ENCODE assay signal across 1 cellular context in the genomic region with DNA sequence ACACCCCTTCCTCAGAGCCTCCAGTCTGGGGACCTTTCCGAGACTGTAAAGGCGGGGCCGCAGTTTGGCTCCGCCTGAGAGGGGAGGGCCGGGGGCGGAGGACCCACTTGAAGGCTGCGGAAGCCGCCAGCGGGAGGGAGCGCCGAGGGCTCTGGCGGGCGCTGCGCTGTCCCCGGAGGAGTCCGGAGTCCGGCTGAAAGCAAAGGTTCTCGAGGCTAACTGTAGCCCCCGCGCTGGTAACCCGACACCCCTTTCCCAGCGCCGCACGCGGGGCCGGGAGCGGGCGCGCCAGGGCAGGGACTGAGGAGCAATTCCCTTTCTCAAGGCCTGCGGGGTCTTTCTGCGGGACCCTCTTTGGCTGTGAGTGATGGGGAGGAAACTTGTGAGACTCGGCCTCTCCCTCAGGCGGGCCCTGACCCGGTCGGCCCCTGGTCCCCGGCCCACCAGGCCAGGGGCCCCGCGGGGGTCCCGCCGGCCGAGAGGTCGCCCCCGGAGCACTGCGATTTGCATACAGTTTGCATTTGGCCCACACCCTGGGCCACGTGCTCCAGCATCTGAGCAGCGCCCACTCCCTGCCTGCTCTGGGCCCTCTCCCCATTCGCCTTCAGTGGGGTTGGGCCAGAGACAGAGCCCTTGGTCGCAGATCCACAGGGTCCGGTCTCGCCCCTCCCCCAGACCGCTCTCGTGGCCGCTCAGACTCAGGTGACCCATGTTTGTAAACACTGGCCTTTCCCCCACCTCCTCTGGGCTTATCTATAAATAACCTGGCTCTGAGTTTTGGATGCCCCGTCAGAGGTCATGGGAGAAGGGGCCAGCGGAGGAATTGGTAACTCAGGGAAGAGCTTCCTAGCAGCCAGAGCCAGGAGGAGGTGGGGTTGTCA.
A peak's percentile ranks its signal among the peaks of the same experiment; 100 is the strongest.
TF ChIP-seq lines count a peak whose summit lies in the region.

No MANE protein-coding gene starts in this region.

TF ChIP-seq in HepG2, 621 proteins besides CTCF, POLR2A, EP300 and RAD21 (continued from another document and continues in another):
- no peak for TF ChIP-seq SSRP1 (CRISPR knock-in tag; IDR thresholded peaks at IDR 0.05)
- TF ChIP-seq ZNF543 (CRISPR knock-in tag; IDR thresholded peaks at IDR 0.05), result peak; percentile 58; the same call in 1 of the 2 replicates
- TF ChIP-seq, protein P1, sequence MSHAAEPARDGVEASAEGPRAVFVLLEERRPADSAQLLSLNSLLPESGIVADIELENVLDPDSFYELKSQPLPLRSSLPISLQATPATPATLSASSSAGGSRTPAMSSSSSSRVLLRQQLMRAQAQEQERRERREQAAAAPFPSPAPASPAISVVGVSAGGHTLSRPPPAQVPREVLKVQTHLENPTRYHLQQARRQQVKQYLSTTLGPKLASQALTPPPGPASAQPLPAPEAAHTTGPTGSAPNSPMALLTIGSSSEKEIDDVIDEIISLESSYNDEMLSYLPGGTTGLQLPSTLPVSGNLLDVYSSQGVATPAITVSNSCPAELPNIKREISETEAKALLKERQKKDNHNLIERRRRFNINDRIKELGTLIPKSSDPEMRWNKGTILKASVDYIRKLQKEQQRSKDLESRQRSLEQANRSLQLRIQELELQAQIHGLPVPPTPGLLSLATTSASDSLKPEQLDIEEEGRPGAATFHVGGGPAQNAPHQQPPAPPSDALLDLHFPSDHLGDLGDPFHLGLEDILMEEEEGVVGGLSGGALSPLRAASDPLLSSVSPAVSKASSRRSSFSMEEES (CRISPR knock-in tag; IDR thresholded peaks at IDR 0.05), result peak; percentile 61
- TF ChIP-seq TBX3 (IDR thresholded peaks at IDR 0.05; ENCODE audit: borderline replicate concordance), result no peak
- TF ChIP-seq ISX (CRISPR knock-in tag; conservative IDR thresholded peaks at IDR 0.05), result no peak
- no peak; the same call in 1 of the 2 replicates for TF ChIP-seq ZNF274 (CRISPR knock-in tag; IDR thresholded peaks at IDR 0.05)
- peak; percentile 26; the same call in 1 of the 2 replicates for TF ChIP-seq ZBTB20 (CRISPR knock-in tag; IDR thresholded peaks at IDR 0.05; ENCODE audit: borderline replicate concordance, low read depth)
- no peak for TF ChIP-seq ZNF781 (CRISPR knock-in tag; IDR thresholded peaks at IDR 0.05; ENCODE audit: borderline replicate concordance, not compliant biosample characterization)
- TF ChIP-seq, protein P2, sequence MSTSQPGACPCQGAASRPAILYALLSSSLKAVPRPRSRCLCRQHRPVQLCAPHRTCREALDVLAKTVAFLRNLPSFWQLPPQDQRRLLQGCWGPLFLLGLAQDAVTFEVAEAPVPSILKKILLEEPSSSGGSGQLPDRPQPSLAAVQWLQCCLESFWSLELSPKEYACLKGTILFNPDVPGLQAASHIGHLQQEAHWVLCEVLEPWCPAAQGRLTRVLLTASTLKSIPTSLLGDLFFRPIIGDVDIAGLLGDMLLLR (CRISPR knock-in tag; IDR thresholded peaks at IDR 0.05), result no peak
- TF ChIP-seq HOXA7 (CRISPR knock-in tag; IDR thresholded peaks at IDR 0.05), result no peak
- no peak for TF ChIP-seq PRMT3 (CRISPR knock-in tag; IDR thresholded peaks at IDR 0.05; ENCODE audit: borderline replicate concordance, low read depth)
- 0 out of 2 replicates have a peak, but pooled peaks have one; percentile 24 for TF ChIP-seq ZNF292 (CRISPR knock-in tag; IDR thresholded peaks at IDR 0.05; ENCODE audit: borderline replicate concordance, low read depth)
- no peak for TF ChIP-seq MTA1 (CRISPR knock-in tag; IDR thresholded peaks at IDR 0.05; ENCODE audit: borderline replicate concordance)
- no peak for TF ChIP-seq RFX5 (IDR thresholded peaks at IDR 0.05; ENCODE audit: low read depth, low read length)
- TF ChIP-seq SOX13 (IDR thresholded peaks at IDR 0.05), result no peak
- TF ChIP-seq SOX13 (CRISPR knock-in tag; conservative IDR thresholded peaks at IDR 0.05 in 1 of 2, IDR thresholded peaks at IDR 0.05 in 1 of 2), result no peak
- TF ChIP-seq KLF16 (CRISPR knock-in tag; IDR thresholded peaks at IDR 0.05), result no peak
- TF ChIP-seq YEATS2 (CRISPR knock-in tag; IDR thresholded peaks at IDR 0.05; ENCODE audit: borderline replicate concordance), result no peak
- TF ChIP-seq NFE2 (CRISPR knock-in tag; IDR thresholded peaks at IDR 0.05), result no peak
- TF ChIP-seq SP1 (IDR thresholded peaks at IDR 0.05), result no peak
- no peak; the same call in none of the 2 replicates for TF ChIP-seq SP1 (CRISPR knock-in tag; IDR thresholded peaks at IDR 0.05)
- TF ChIP-seq, protein P3, sequence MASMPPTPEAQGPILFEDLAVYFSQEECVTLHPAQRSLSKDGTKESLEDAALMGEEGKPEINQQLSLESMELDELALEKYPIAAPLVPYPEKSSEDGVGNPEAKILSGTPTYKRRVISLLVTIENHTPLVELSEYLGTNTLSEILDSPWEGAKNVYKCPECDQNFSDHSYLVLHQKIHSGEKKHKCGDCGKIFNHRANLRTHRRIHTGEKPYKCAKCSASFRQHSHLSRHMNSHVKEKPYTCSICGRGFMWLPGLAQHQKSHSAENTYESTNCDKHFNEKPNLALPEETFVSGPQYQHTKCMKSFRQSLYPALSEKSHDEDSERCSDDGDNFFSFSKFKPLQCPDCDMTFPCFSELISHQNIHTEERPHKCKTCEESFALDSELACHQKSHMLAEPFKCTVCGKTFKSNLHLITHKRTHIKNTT (CRISPR knock-in tag; IDR thresholded peaks at IDR 0.05), result no peak
- TF ChIP-seq, protein P4, sequence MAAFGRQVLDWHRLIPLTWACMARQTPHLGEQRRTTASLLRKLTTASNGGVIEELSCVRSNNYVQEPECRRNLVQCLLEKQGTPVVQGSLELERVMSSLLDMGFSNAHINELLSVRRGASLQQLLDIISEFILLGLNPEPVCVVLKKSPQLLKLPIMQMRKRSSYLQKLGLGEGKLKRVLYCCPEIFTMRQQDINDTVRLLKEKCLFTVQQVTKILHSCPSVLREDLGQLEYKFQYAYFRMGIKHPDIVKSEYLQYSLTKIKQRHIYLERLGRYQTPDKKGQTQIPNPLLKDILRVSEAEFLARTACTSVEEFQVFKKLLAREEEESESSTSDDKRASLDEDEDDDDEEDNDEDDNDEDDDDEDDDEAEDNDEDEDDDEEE (CRISPR knock-in tag; IDR thresholded peaks at IDR 0.05), result no peak
- no peak for TF ChIP-seq ZNF251 (CRISPR knock-in tag; IDR thresholded peaks at IDR 0.05)
- no peak for TF ChIP-seq CREM (IDR thresholded peaks at IDR 0.05)
- no peak for TF ChIP-seq CREM (CRISPR knock-in tag; IDR thresholded peaks at IDR 0.05)
- TF ChIP-seq, protein P5, sequence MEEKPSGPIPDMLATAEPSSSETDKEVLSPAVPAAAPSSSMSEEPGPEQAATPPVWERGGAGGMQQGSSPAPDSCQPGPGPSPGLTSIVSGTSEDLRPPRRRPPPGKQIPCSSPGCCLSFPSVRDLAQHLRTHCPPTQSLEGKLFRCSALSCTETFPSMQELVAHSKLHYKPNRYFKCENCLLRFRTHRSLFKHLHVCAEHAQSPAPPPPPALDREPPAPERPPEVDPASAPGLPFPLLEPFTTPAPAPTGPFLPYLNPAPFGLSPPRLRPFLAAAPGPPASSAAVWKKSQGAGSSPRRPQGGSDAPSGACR (CRISPR knock-in tag; IDR thresholded peaks at IDR 0.05), result no peak
- TF ChIP-seq ZNF496 (CRISPR knock-in tag; IDR thresholded peaks at IDR 0.05; ENCODE audit: insufficient replicate concordance), result no peak
- no peak for TF ChIP-seq SP140L (CRISPR knock-in tag; IDR thresholded peaks at IDR 0.05; ENCODE audit: borderline replicate concordance)
- no peak for TF ChIP-seq ZFAT (CRISPR knock-in tag; conservative IDR thresholded peaks at IDR 0.05)
- TF ChIP-seq, protein P6, sequence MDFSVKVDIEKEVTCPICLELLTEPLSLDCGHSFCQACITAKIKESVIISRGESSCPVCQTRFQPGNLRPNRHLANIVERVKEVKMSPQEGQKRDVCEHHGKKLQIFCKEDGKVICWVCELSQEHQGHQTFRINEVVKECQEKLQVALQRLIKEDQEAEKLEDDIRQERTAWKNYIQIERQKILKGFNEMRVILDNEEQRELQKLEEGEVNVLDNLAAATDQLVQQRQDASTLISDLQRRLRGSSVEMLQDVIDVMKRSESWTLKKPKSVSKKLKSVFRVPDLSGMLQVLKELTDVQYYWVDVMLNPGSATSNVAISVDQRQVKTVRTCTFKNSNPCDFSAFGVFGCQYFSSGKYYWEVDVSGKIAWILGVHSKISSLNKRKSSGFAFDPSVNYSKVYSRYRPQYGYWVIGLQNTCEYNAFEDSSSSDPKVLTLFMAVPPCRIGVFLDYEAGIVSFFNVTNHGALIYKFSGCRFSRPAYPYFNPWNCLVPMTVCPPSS (IDR thresholded peaks at IDR 0.05), result no peak
- 0 out of 2 replicates have a peak, but pooled peaks have one; percentile 16 for TF ChIP-seq ZNF629 (CRISPR knock-in tag; conservative IDR thresholded peaks at IDR 0.05)
- peak; percentile 44; the same call in 1 of the 2 replicates for TF ChIP-seq ZNF777 (CRISPR knock-in tag; IDR thresholded peaks at IDR 0.05)
- no peak for TF ChIP-seq SRF (IDR thresholded peaks at IDR 0.05; ENCODE audit: low read depth, low read length)
- TF ChIP-seq KLF9 (CRISPR knock-in tag; IDR thresholded peaks at IDR 0.05; ENCODE audit: low read depth), result no peak
- TF ChIP-seq MED1 (CRISPR knock-in tag; IDR thresholded peaks at IDR 0.05), result peak; percentile 45; the same call in 1 of the 2 replicates
- TF ChIP-seq, protein P7, sequence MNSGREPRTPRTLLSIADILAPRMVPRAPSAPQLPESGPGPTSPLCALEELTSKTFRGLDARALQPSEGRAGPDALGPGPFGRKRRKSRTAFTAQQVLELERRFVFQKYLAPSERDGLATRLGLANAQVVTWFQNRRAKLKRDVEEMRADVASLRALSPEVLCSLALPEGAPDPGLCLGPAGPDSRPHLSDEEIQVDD (CRISPR knock-in tag; IDR thresholded peaks at IDR 0.05; ENCODE audit: borderline replicate concordance), result no peak
- peak; percentile 70; the same call in 1 of the 2 replicates for TF ChIP-seq ZNF670 (CRISPR knock-in tag; IDR thresholded peaks at IDR 0.05; ENCODE audit: borderline replicate concordance)
- no peak for TF ChIP-seq ZNF317 (CRISPR knock-in tag; IDR thresholded peaks at IDR 0.05)
- TF ChIP-seq RCOR2 (CRISPR knock-in tag; IDR thresholded peaks at IDR 0.05), result no peak
- TF ChIP-seq ATM (IDR thresholded peaks at IDR 0.05; ENCODE audit: borderline replicate concordance), result no peak
- TF ChIP-seq, protein P8, sequence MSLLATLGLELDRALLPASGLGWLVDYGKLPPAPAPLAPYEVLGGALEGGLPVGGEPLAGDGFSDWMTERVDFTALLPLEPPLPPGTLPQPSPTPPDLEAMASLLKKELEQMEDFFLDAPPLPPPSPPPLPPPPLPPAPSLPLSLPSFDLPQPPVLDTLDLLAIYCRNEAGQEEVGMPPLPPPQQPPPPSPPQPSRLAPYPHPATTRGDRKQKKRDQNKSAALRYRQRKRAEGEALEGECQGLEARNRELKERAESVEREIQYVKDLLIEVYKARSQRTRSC (CRISPR knock-in tag; IDR thresholded peaks at IDR 0.05; ENCODE audit: low read depth), result no peak
- TF ChIP-seq BCL6 (CRISPR knock-in tag; IDR thresholded peaks at IDR 0.05), result peak; percentile 15; the same call in 1 of the 2 replicates
- no peak for TF ChIP-seq KDM4B (CRISPR knock-in tag; IDR thresholded peaks at IDR 0.05)
- TF ChIP-seq ZBTB8A (CRISPR knock-in tag; IDR thresholded peaks at IDR 0.05; ENCODE audit: borderline replicate concordance, low read depth), result 0 out of 2 replicates have a peak, but pooled peaks have one; percentile 33
- no peak for TF ChIP-seq HIVEP1 (CRISPR knock-in tag; IDR thresholded peaks at IDR 0.05)
- TF ChIP-seq ZNF550 (CRISPR knock-in tag; IDR thresholded peaks at IDR 0.05; ENCODE audit: borderline replicate concordance), result no peak
- TF ChIP-seq ZNF3 (CRISPR knock-in tag; IDR thresholded peaks at IDR 0.05), result no peak
- no peak for TF ChIP-seq MAF1 (CRISPR knock-in tag; IDR thresholded peaks at IDR 0.05; ENCODE audit: borderline replicate concordance)
- no peak for TF ChIP-seq ZFP36 (IDR thresholded peaks at IDR 0.05; ENCODE audit: borderline replicate concordance, low read depth, low read length, partially characterized antibody)
- TF ChIP-seq, protein P9, sequence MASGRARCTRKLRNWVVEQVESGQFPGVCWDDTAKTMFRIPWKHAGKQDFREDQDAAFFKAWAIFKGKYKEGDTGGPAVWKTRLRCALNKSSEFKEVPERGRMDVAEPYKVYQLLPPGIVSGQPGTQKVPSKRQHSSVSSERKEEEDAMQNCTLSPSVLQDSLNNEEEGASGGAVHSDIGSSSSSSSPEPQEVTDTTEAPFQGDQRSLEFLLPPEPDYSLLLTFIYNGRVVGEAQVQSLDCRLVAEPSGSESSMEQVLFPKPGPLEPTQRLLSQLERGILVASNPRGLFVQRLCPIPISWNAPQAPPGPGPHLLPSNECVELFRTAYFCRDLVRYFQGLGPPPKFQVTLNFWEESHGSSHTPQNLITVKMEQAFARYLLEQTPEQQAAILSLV (CRISPR knock-in tag; IDR thresholded peaks at IDR 0.05; ENCODE audit: borderline replicate concordance), result no peak
- TF ChIP-seq ZNF33B (CRISPR knock-in tag; IDR thresholded peaks at IDR 0.05), result no peak
- TF ChIP-seq ZNF431 (CRISPR knock-in tag; IDR thresholded peaks at IDR 0.05; ENCODE audit: borderline replicate concordance, low read depth), result peak; percentile 80; the same call in 1 of the 2 replicates
- TF ChIP-seq, protein P10, sequence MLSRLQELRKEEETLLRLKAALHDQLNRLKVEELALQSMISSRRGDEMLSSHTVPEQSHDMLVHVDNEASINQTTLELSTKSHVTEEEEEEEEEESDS (CRISPR knock-in tag; IDR thresholded peaks at IDR 0.05; ENCODE audit: borderline replicate concordance), result peak; percentile 96
- TF ChIP-seq, protein P11, sequence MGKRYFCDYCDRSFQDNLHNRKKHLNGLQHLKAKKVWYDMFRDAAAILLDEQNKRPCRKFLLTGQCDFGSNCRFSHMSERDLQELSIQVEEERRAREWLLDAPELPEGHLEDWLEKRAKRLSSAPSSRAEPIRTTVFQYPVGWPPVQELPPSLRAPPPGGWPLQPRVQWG (CRISPR knock-in tag; IDR thresholded peaks at IDR 0.05; ENCODE audit: borderline replicate concordance, low read depth), result no peak
- no peak for TF ChIP-seq HOXA5 (CRISPR knock-in tag; IDR thresholded peaks at IDR 0.05)
- no peak for TF ChIP-seq ZNF652 (CRISPR knock-in tag; IDR thresholded peaks at IDR 0.05; ENCODE audit: borderline replicate concordance, low read depth)
- no peak for TF ChIP-seq ZNF724P (CRISPR knock-in tag; IDR thresholded peaks at IDR 0.05; ENCODE audit: borderline replicate concordance)
- TF ChIP-seq ZSCAN9 (CRISPR knock-in tag; IDR thresholded peaks at IDR 0.05; ENCODE audit: borderline replicate concordance), result no peak
- TF ChIP-seq, protein P12, sequence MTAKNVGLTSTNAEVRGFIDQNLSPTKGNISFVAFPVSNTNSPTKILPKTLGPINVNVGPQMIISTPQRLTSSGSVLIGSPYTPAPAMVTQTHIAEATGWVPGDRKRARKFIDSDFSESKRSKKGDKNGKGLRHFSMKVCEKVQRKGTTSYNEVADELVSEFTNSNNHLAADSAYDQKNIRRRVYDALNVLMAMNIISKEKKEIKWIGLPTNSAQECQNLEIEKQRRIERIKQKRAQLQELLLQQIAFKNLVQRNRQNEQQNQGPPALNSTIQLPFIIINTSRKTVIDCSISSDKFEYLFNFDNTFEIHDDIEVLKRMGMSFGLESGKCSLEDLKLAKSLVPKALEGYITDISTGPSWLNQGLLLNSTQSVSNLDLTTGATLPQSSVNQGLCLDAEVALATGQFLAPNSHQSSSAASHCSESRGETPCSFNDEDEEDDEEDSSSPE (CRISPR knock-in tag; IDR thresholded peaks at IDR 0.05), result peak; percentile 56; the same call in 1 of the 2 replicates
- peak; percentile 79 for TF ChIP-seq RBM39 (IDR thresholded peaks at IDR 0.05; ENCODE audit: low read depth, low read length, poor library complexity, severe bottlenecking)
- TF ChIP-seq ZNF12 (CRISPR knock-in tag; IDR thresholded peaks at IDR 0.05), result no peak
- no peak for TF ChIP-seq FOSL1 (CRISPR knock-in tag; IDR thresholded peaks at IDR 0.05; ENCODE audit: borderline replicate concordance)
